In genomic region chr12:95715177-95715576, GRCh38 we compare ENCODE assay signal across 21 cellular contexts.
"Had no signal": no experiment of that assay in that cellular context is flagged by ENCODE, and none has a peak within 500 bp of the region (broad histone marks: within the 10 kb centered on the region; RNA-seq: fewer than 3 reads in every experiment).

No MANE protein-coding gene starts in this region.

- H3K4me3 Mint-ChIP-seq: IgD-negative memory B cell had no signal

- DNase-seq: KBM-7, MV-4-11, NCI-H1048, NCI-H1105, NCI-H1417, NCI-H1436 treated with DMSO at 0.1 percent for 48 hours, NCI-H1694, NCI-H187 treated with DMSO at 0.1 percent for 48 hours, NCI-H2029 treated with DMSO at 0.1 percent for 48 hours, NCI-H2227 treated with DMSO at 0.1 percent for 48 hours, NCI-H524, NCI-H69, NCI-H774, PC-3, SHP77, SK-N-SH, SW 1271, T-helper 1 cell had no signal

- H3K9me3 Mint-ChIP-seq: IgD-negative memory B cell had no signal

- H3K27ac ChIP-seq: RWPE1 had no signal

- H3K9me2 ChIP-seq: SK-N-SH had no signal

- H3K4me1 Mint-ChIP-seq: IgD-negative memory B cell had no signal

- H3K27ac Mint-ChIP-seq: IgD-negative memory B cell had no signal

- ATAC-seq: Panc1, PC-3 had no signal

- H3K4me2 ChIP-seq: SK-N-SH had no signal

- H3K9me3 ChIP-seq: SK-N-SH had no signal

- H3K36me3 Mint-ChIP-seq: IgD-negative memory B cell had no signal
